Comparison of ENCODE assay signal across 15 cellular contexts in genomic region chr11:116471608-116472007, GRCh38.
A peak's percentile ranks its signal among the peaks of the same experiment; 100 is the strongest.
DNase-seq lines count a peak whose midpoint lies in the region; ATAC-seq and TF ChIP-seq lines count a peak whose summit lies in the region.
"Had no signal": no experiment of that assay in that cellular context is flagged by ENCODE, and none has a peak within 500 bp of the region (broad histone marks: within the 10 kb centered on the region; RNA-seq: fewer than 3 reads in every experiment).

No MANE protein-coding gene starts in this region.

- H3K36me3 ChIP-seq in BJ (ENCODE audit: control insufficient read depth, insufficient read depth, low read length) (no peaks in the 10 kb centered on the region), stomach (no peaks in the 10 kb centered on the region)
- H3K36me3 ChIP-seq: esophagus muscularis mucosa, lower lobe of right lung had no signal

- TF ChIP-seq EP300 in stomach (IDR thresholded peaks at IDR 0.05), result no peak

- no peaks in the 10 kb centered on the region for H3K9me3 ChIP-seq in stomach
- H3K9me3 ChIP-seq: lower lobe of right lung had no signal

- no peak overlapping the region for H3K4me3 ChIP-seq in BJ (ENCODE audit: low read depth, low read length)
- H3K4me3 ChIP-seq in stomach, result no peak overlapping the region
- H3K4me3 ChIP-seq: esophagus muscularis mucosa, lower lobe of right lung, SK-N-MC, skin epidermis had no signal

- no peaks in the 10 kb centered on the region for H3K27me3 ChIP-seq in BJ (ENCODE audit: control insufficient read depth, insufficient read depth, low read length)
- peaks cover 0 to 16% (median 0%) of the 10 kb centered on the region in 3 donors for H3K27me3 ChIP-seq in stomach
- H3K27me3 ChIP-seq: esophagus muscularis mucosa had no signal

- CTCF ChIA-PET in BJ (lab: Yijun Ruan, JAX), result interaction anchor here (0.8 to 2.6 kb wide), 2 partner anchors 20 to 28 kb away, joined by 3 to 12 read pairs; no protein-coding TSS in a partner anchor

- TF ChIP-seq POLR2A in stomach (IDR thresholded peaks at IDR 0.05), result no peak

- POLR2A ChIA-PET in BJ (lab: Charles Lee), result interaction anchor here (0.7 to 1.2 kb wide), 2 partner anchors 8 to 14 kb away, joined by 3 to 4 read pairs; no protein-coding TSS in a partner anchor

- intact Hi-C loops in stomach (cut with DNase I; ENCODE audit: low total_unique reads), result no loop called here

- H3K27ac ChIP-seq in stomach, result no peak overlapping the region
- H3K27ac ChIP-seq: lower lobe of right lung, SK-N-MC, skin epidermis had no signal

- 37 to 65% (median 47%) methylated on average over 1 of the region's 1 CpG for WGBS in stomach, 5 donors

- DNase-seq in BJ (ENCODE audit: low read depth) (peak; percentile 68), LoVo (ENCODE audit: low spot score) (peak; percentile 63), dermis blood vessel endothelial cell (peak; percentile 93), lung microvascular endothelial cell (ENCODE audit: low read depth in 2 of 2) (peak; percentile 70 to 82), stomach (no peak), GOT3 (lab: John Stamatoyannopoulos, UW) (no peak)
- DNase-seq: activated CD8-positive, alpha-beta memory T cell treated with anti-CD3 and anti-CD28 coated beads, Interleukin-2, amount 10 ng/mL, durations not matched to agents 7 days and 5 days; DMS 273 treated with DMSO at 0.1 percent for 48 hours; lower lobe of right lung had no signal

- H3K4me1 ChIP-seq in stomach, result no peaks in the 10 kb centered on the region
- H3K4me1 ChIP-seq: lower lobe of right lung had no signal

- no peak for TF ChIP-seq CTCF in BJ (IDR thresholded peaks at IDR 0.05; ENCODE audit: insufficient read depth, low read depth, low read length)
- no peak for TF ChIP-seq CTCF in stomach (IDR thresholded peaks at IDR 0.05)

- ATAC-seq in activated CD4-positive, CD25-positive, alpha-beta regulatory T cell treated with anti-CD3 and anti-CD28 coated beads, Interleukin-2, amount 50 U/mL, for 24 hours, result no peak
- no peak for ATAC-seq in HG03135 (IDR thresholded peaks at IDR 0.05; ENCODE audit: unreplicated experiment)
- ATAC-seq: activated CD8-positive, alpha-beta memory T cell treated with anti-CD3 and anti-CD28 coated beads, Interleukin-2, amount 10 ng/mL, durations not matched to agents 7 days and 5 days; activated naive CD4-positive, alpha-beta T cell treated with anti-CD3 and anti-CD28 coated beads, Interleukin-2, amount 50 U/mL, for 72 hours had no signal

Comparison
In these comparisons a context has a peak if more than half of its experiments do, and no peak if none do; other contexts are left out.
1. DNase-seq: peak in BJ (single experiment), LoVo (single experiment), dermis blood vessel endothelial cell (single experiment) and lung microvascular endothelial cell (2 of 2); none in stomach (single experiment) and GOT3 (single experiment).